In genomic region chr19:17337675-17338439, GRCh38 we compare ENCODE assay signal across 6 cellular contexts. TPM values are rescaled to one million over a fixed set of nuclear protein-coding genes. Genes with fewer than 3 reads are reported as not detected.
DNase-seq lines count a peak whose midpoint lies in the region; ATAC-seq, FAIRE-seq and TF ChIP-seq lines count a peak whose summit lies in the region.

No MANE protein-coding gene starts in this region.

- no peak for FAIRE-seq in kidney (lab: Jason Lieb, UNC)

- H3K36me3 ChIP-seq in kidney (ENCODE audit: control insufficient read depth in 1 of 2, insufficient read depth in 2 of 2, low read length in 2 of 2), result no peaks in the 10 kb centered on the region

- no peak for ATAC-seq in sciatic nerve
- ATAC-seq in HG02623 (IDR thresholded peaks at IDR 0.05; ENCODE audit: unreplicated experiment), result no peak

- H3K4me1 ChIP-seq in kidney (ENCODE audit: control insufficient read depth in 1 of 2, insufficient read depth in 1 of 2, low read depth in 1 of 2, low read length in 2 of 2), result peaks cover 0 to 24% of the 10 kb centered on the region in 2 donors

- H3K4me3 ChIP-seq in kidney (ENCODE audit: low read length in 2 of 2), result peak overlapping the region; percentile 95 to 98

- intact Hi-C loops in kidney (cut with DNase I), result loop anchor here (10.0 kb wide), 1 partner anchor 127 kb away; the partner anchor contains the start of gene NXNL1
- intact Hi-C loops in sciatic nerve (cut with DNase I), result no loop called here

- H3K27ac ChIP-seq in kidney (ENCODE audit: low read depth in 2 of 2, low read length in 2 of 2), result peak overlapping the region; percentile 60 to 95

- no peak for TF ChIP-seq CTCF in kidney (IDR thresholded peaks at IDR 0.05; ENCODE audit: borderline replicate concordance, extremely low read depth, insufficient read depth)

- H3K9ac ChIP-seq in kidney (ENCODE audit: low read length in 2 of 2), result peak overlapping the region; percentile 74 to 92

- DNase-seq in NCI-H1417 (lab: John Stamatoyannopoulos, UW) (peak in 2 of 3 experiments; percentile 79 to 82), NCI-H1417 treated with DMSO at 0.1 percent for 48 hours (lab: John Stamatoyannopoulos, UW) (no peak), kidney (peak; percentile 84), sciatic nerve (ENCODE audit: low spot score) (no peak)
- DNase-seq in activated CD4-positive, alpha-beta T cell treated with anti-CD3 and anti-CD28 coated beads, Interleukin-2, amount 50 U/mL, for 1 hour, result peak; percentile 32

- H3K9me3 ChIP-seq in kidney (ENCODE audit: control insufficient read depth in 1 of 2, low read length in 2 of 2), result no peaks in the 10 kb centered on the region

RNA-seq across cellular contexts. Expression of gene GTPBP3, which starts 0.5 kb away (rescaled TPM):
- 20.4 TPM for total RNA-seq in kidney
- polyA plus RNA-seq in kidney (ENCODE audit: insufficient read depth, low read depth, low replicate concordance), result 11.0 TPM
- total RNA-seq in sciatic nerve, result 22.0 TPM

RNA-seq across cellular contexts. Expression of gene ANO8, which starts 3.2 kb away (rescaled TPM):
- total RNA-seq in kidney, result 12.1 TPM
- 3.0 TPM for polyA plus RNA-seq in kidney (ENCODE audit: insufficient read depth, low read depth, low replicate concordance)
- 14.8 TPM for total RNA-seq in sciatic nerve

RNA-seq across cellular contexts. Expression of gene DDA1, which starts 28.5 kb away (rescaled TPM):
- 27.7 TPM for total RNA-seq in kidney
- polyA plus RNA-seq in kidney (ENCODE audit: insufficient read depth, low read depth, low replicate concordance), result 35.9 TPM
- total RNA-seq in sciatic nerve, result 29.4 TPM

RNA-seq across cellular contexts. Expression of gene MRPL34, which starts 32.2 kb away (rescaled TPM):
- total RNA-seq in kidney (59.3 TPM), sciatic nerve (55.0 TPM)
- polyA plus RNA-seq in kidney (ENCODE audit: insufficient read depth, low read depth, low replicate concordance), result 369 TPM

RNA-seq across cellular contexts. Expression of gene ABHD8, which starts 34.6 kb away (rescaled TPM):
- total RNA-seq in kidney, result 9.6 TPM
- polyA plus RNA-seq in kidney (ENCODE audit: insufficient read depth, low read depth, low replicate concordance), result 20.0 TPM
- 14.9 TPM for total RNA-seq in sciatic nerve

Comparison
In these comparisons a context has a peak if more than half of its experiments do, and no peak if none do; other contexts are left out.
1. DNase-seq: peak in NCI-H1417 (2 of 3), activated CD4-positive, alpha-beta T cell treated with anti-CD3 and anti-CD28 coated beads, Interleukin-2, amount 50 U/mL, for 1 hour (single experiment) and kidney (single experiment); none in NCI-H1417 treated with DMSO at 0.1 percent for 48 hours (single experiment) and sciatic nerve (single experiment).